8 cellular contexts compared by ENCODE assay signal in the genomic region with DNA sequence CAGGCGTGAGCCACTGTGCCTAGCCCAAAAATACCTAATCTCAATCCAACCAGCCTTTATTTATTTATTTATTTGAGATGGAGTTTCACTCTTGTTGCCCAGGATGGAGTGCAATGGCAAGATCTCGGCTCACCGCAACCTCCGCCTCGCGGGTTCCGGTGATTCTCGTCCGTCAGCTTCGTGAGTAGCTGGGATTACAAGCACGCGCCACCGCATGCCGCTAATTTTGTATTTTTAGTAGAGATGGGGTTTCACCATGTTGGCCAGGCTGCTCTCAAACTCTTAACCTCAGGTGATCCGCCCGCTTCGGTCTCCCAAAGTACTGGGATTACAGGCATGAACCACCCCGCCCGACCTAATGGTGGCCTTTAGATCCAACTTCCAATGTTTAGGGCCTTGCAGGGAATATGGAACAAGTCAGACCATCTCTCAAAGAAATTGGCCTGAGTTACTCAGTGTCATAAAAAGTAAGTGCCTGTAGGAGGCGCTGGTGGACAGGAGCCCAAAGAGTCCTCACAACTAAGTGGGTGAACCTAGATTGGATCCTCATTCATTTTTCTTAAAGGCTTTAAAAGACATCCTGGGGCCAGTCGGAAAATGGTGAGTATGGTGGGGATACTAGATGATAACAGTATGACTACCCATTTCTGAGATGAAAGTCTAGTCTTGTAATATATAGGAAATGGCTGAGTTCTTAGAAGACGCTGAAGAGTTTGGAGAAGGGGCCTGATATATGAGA. TPM values are rescaled to one million over a fixed set of nuclear protein-coding genes. Genes with fewer than 3 reads are reported as not detected.
DNase-seq lines count a peak whose midpoint lies in the region; ATAC-seq and TF ChIP-seq lines count a peak whose summit lies in the region.

No MANE protein-coding gene starts in this region.

- H3K27me3 Mint-ChIP-seq in HFFc6 (ENCODE audit: insufficient read depth): peaks cover 32% of the 10 kb centered on the region
- peaks cover 12% of the 10 kb centered on the region for H3K27me3 Mint-ChIP-seq in chondrocyte (ENCODE audit: low read depth)
- no peaks in the 10 kb centered on the region for H3K27me3 Mint-ChIP-seq in natural killer cell treated with Interleukin-12 subunit alpha and Interleukin-12 subunit beta and Interleukin-15 and Interleukin-18, amount 100 ng/mL, for 72 hours

- H3K36me3 Mint-ChIP-seq in HFFc6 (ENCODE audit: low read depth): no peaks in the 10 kb centered on the region
- no peaks in the 10 kb centered on the region for H3K36me3 Mint-ChIP-seq in chondrocyte (ENCODE audit: low read depth)
- no peaks in the 10 kb centered on the region for H3K36me3 Mint-ChIP-seq in natural killer cell treated with Interleukin-12 subunit alpha and Interleukin-12 subunit beta and Interleukin-15 and Interleukin-18, amount 100 ng/mL, for 72 hours

- H3F3A ChIP-seq in DOHH2 (ENCODE audit: control insufficient read depth, insufficient read depth) (no peaks in the 10 kb centered on the region), SU-DHL-6 (ENCODE audit: insufficient read depth) (peaks cover 5% of the 10 kb centered on the region; the same call in 1 of the 2 replicates)

- H3K4me1 Mint-ChIP-seq in HFFc6 (ENCODE audit: low read depth) (peaks cover 6% of the 10 kb centered on the region; the same call in 1 of the 2 replicates), chondrocyte (ENCODE audit: low read depth) (no peaks in the 10 kb centered on the region)
- H3K4me1 Mint-ChIP-seq in natural killer cell treated with Interleukin-12 subunit alpha and Interleukin-12 subunit beta and Interleukin-15 and Interleukin-18, amount 100 ng/mL, for 72 hours (ENCODE audit: low read depth in 2 of 2): peaks cover 13 to 17% of the 10 kb centered on the region in 2 donors

- H3K4me3 ChIP-seq in DOHH2 (ENCODE audit: low read length): no peak overlapping the region
- no peak overlapping the region for H3K4me3 ChIP-seq in SU-DHL-6 (ENCODE audit: insufficient read depth, low read length, poor library complexity, severe bottlenecking)
- H3K4me3 ChIP-seq in aorta (ENCODE audit: low read length in 2 of 2): no peak overlapping the region

- no peak overlapping the region for H3K9ac ChIP-seq in SU-DHL-6 (ENCODE audit: low read length)

- ATAC-seq in natural killer cell treated with Interleukin-12 subunit alpha and Interleukin-12 subunit beta and Interleukin-15 and Interleukin-18, amount 100 ng/mL, for 72 hours: peak; percentile 40 to 64
- no peak for ATAC-seq in GM21737 (IDR thresholded peaks at IDR 0.05; ENCODE audit: unreplicated experiment)
- ATAC-seq in aorta (ENCODE audit: low FRiP score): no peak

- H2AFZ ChIP-seq in SU-DHL-6 (ENCODE audit: low read depth, low read length, severe bottlenecking): no peak overlapping the region

- H4K20me1 ChIP-seq in DOHH2 (ENCODE audit: control insufficient read depth, insufficient read depth, low read depth, low read length) (no peaks in the 10 kb centered on the region), SU-DHL-6 (ENCODE audit: low read depth, low read length) (no peaks in the 10 kb centered on the region)

- no peaks in the 10 kb centered on the region for H3K36me3 ChIP-seq in DOHH2 (ENCODE audit: control insufficient read depth, low read length)
- H3K36me3 ChIP-seq in SU-DHL-6 (ENCODE audit: low read length): no peaks in the 10 kb centered on the region
- no peaks in the 10 kb centered on the region for H3K36me3 ChIP-seq in aorta (ENCODE audit: control insufficient read depth in 1 of 2, insufficient read depth in 2 of 2, low read length in 1 of 2)

- H3K4me1 ChIP-seq in DOHH2 (ENCODE audit: control insufficient read depth, low read length): peaks cover 22% of the 10 kb centered on the region
- no peaks in the 10 kb centered on the region for H3K4me1 ChIP-seq in aorta (ENCODE audit: control insufficient read depth in 1 of 2, insufficient read depth in 2 of 2, low read length in 2 of 2)

- peaks cover 3% of the 10 kb centered on the region; the same call in 1 of the 2 replicates for H3K27me3 ChIP-seq in DOHH2 (ENCODE audit: control insufficient read depth, low read length)
- H3K27me3 ChIP-seq in SU-DHL-6 (ENCODE audit: low read length): no peaks in the 10 kb centered on the region
- H3K27me3 ChIP-seq in aorta (ENCODE audit: control insufficient read depth in 1 of 2, insufficient read depth in 2 of 2, low read length in 1 of 2): no peaks in the 10 kb centered on the region

- peak; percentile 80 for TF ChIP-seq CTCF in DOHH2 (IDR thresholded peaks at IDR 0.05; ENCODE audit: low read depth, low read length, poor library complexity, severe bottlenecking)
- TF ChIP-seq CTCF in HFFc6 (IDR thresholded peaks at IDR 0.05): peak; percentile 77
- TF ChIP-seq CTCF in SU-DHL-6 (IDR thresholded peaks at IDR 0.05; ENCODE audit: insufficient read depth, low read length, poor library complexity, severe bottlenecking): peak; percentile 75
- TF ChIP-seq CTCF in chondrocyte (IDR thresholded peaks at IDR 0.05): peak; percentile 68

- intact Hi-C loops in aorta (cut with DNase I): no loop called here

- H3K27ac Mint-ChIP-seq in HFFc6 (no peak overlapping the region), chondrocyte (ENCODE audit: unreplicated experiment) (no peak overlapping the region)
- H3K27ac Mint-ChIP-seq in natural killer cell treated with Interleukin-12 subunit alpha and Interleukin-12 subunit beta and Interleukin-15 and Interleukin-18, amount 100 ng/mL, for 72 hours: peak overlapping the region; percentile 87 to 92

- H3K79me2 ChIP-seq in DOHH2 (ENCODE audit: control insufficient read depth, low read length) (no peaks in the 10 kb centered on the region), SU-DHL-6 (ENCODE audit: insufficient read depth, low read length) (no peaks in the 10 kb centered on the region)

- H3K4me3 Mint-ChIP-seq in HFFc6 (no peak overlapping the region), chondrocyte (ENCODE audit: unreplicated experiment) (no peak overlapping the region)
- peak overlapping the region; percentile 65 for H3K4me3 Mint-ChIP-seq in natural killer cell treated with Interleukin-12 subunit alpha and Interleukin-12 subunit beta and Interleukin-15 and Interleukin-18, amount 100 ng/mL, for 72 hours

- DNase-seq in HFFc6: peak; percentile 20
- DNase-seq in chondrocyte (ENCODE audit: low spot score): no peak
- no peak for DNase-seq in natural killer cell treated with Interleukin-12 subunit alpha and Interleukin-12 subunit beta and Interleukin-15 and Interleukin-18, amount 100 ng/mL, for 72 hours (ENCODE audit: low spot score)
- no peak for DNase-seq in DMS153 (lab: John Stamatoyannopoulos, UW)
- no peak for DNase-seq in aorta

- H3K9me3 ChIP-seq in DOHH2 (ENCODE audit: control insufficient read depth, insufficient read depth, low read length): no peaks in the 10 kb centered on the region
- H3K9me3 ChIP-seq in SU-DHL-6 (ENCODE audit: insufficient read depth, low read length): no peaks in the 10 kb centered on the region
- H3K9me3 ChIP-seq in aorta (ENCODE audit: control insufficient read depth, low read length): no peaks in the 10 kb centered on the region

- H3K9me2 ChIP-seq in DOHH2 (replicated peaks; ENCODE audit: control insufficient read depth, low read length): no peaks in the 10 kb centered on the region
- no peaks in the 10 kb centered on the region for H3K9me2 ChIP-seq in SU-DHL-6 (replicated peaks; ENCODE audit: insufficient read depth, low read length)

- H3K9me3 Mint-ChIP-seq in HFFc6 (no peaks in the 10 kb centered on the region), chondrocyte (ENCODE audit: low read depth) (no peaks in the 10 kb centered on the region)
- H3K9me3 Mint-ChIP-seq in natural killer cell treated with Interleukin-12 subunit alpha and Interleukin-12 subunit beta and Interleukin-15 and Interleukin-18, amount 100 ng/mL, for 72 hours: no peaks in the 10 kb centered on the region

- H3K27ac ChIP-seq in DOHH2 (ENCODE audit: low read depth, low read length): no peak overlapping the region
- H3K27ac ChIP-seq in SU-DHL-6 (ENCODE audit: low read depth, low read length): no peak overlapping the region
- no peak overlapping the region for H3K27ac ChIP-seq in aorta (ENCODE audit: low read depth in 1 of 2, low read length in 2 of 2)

- H3K4me2 ChIP-seq in DOHH2 (ENCODE audit: low read length) (no peak overlapping the region), SU-DHL-6 (ENCODE audit: low read depth, low read length, poor library complexity, severe bottlenecking) (no peak overlapping the region)

- WGBS in aorta, 2 donors: 87% methylated on average over 22 of the region's 22 CpGs

RNA-seq across cellular contexts. Expression of a gene that starts 4.6 kb away (rescaled TPM):
- not detected for total RNA-seq in HFFc6 (2021; fragmentation: NEBNext Ultra II Directional; extraction: Animal tissue kit (Norgen Biotek cat#: 25700))
- total RNA-seq in chondrocyte (not detected in 3 replicates), aorta (not detected)
- total RNA-seq in natural killer cell treated with Interleukin-12 subunit alpha and Interleukin-12 subunit beta and Interleukin-15 and Interleukin-18, amount 100 ng/mL, for 72 hours: under 1 TPM in 1 of 2 donors, not detected in 1; 0.22 TPM
- polyA plus RNA-seq in aorta: not detected

RNA-seq across cellular contexts. Expression of a gene that starts 17.9 kb away (rescaled TPM):
- 10 to 100 TPM in 2 of 6 experiments, 1 to 10 TPM in 4; 7.6 to 10.2 (median 9.5) TPM for total RNA-seq in HFFc6 (2021; fragmentation: NEBNext Ultra II Directional; extraction: Animal tissue kit (Norgen Biotek cat#: 25700))
- total RNA-seq in chondrocyte: 12.9 to 13.7 TPM (median 13.2 TPM) in 3 replicates
- not detected for total RNA-seq in natural killer cell treated with Interleukin-12 subunit alpha and Interleukin-12 subunit beta and Interleukin-15 and Interleukin-18, amount 100 ng/mL, for 72 hours
- total RNA-seq in aorta: 10 to 100 TPM in 1 of 2 donors, 1 to 10 TPM in 1; 7.1 to 10.0 TPM
- 10 to 100 TPM in 1 of 2 donors, 1 to 10 TPM in 1; 8.9 to 36.6 TPM for polyA plus RNA-seq in aorta

RNA-seq across cellular contexts. Expression of a gene that starts 29.0 kb away (rescaled TPM):
- total RNA-seq in HFFc6 (2021; fragmentation: NEBNext Ultra II Directional; extraction: Animal tissue kit (Norgen Biotek cat#: 25700)): 1 to 10 TPM in 5 of 6 experiments, under 1 TPM in 1; 1.00 to 2.3 (median 1.7) TPM
- 7.3 to 21.0 TPM (median 17.8 TPM) in 3 replicates for total RNA-seq in chondrocyte
- 1,000 to 10,000 TPM in 1 of 2 donors, 100 to 1,000 TPM in 1; 678 to 1,235 TPM for total RNA-seq in natural killer cell treated with Interleukin-12 subunit alpha and Interleukin-12 subunit beta and Interleukin-15 and Interleukin-18, amount 100 ng/mL, for 72 hours
- total RNA-seq in aorta: 10 to 100 TPM; 30.2 to 71.6 TPM
- 100 to 1,000 TPM in 1 of 2 donors, 10 to 100 TPM in 1; 18.2 to 137 TPM for polyA plus RNA-seq in aorta

RNA-seq across cellular contexts. Expression of a gene that starts 40.4 kb away (rescaled TPM):
- total RNA-seq in HFFc6 (2021; fragmentation: NEBNext Ultra II Directional; extraction: Animal tissue kit (Norgen Biotek cat#: 25700)): 1 to 10 TPM; 5.9 to 7.3 (median 6.9) TPM
- total RNA-seq in chondrocyte (10.6 to 13.0 TPM (median 10.8 TPM) in 3 replicates), aorta (1 to 10 TPM; 8.0 to 8.6 TPM)
- 10 to 100 TPM in 1 of 2 donors, 1 to 10 TPM in 1; 8.5 to 11.6 TPM for total RNA-seq in natural killer cell treated with Interleukin-12 subunit alpha and Interleukin-12 subunit beta and Interleukin-15 and Interleukin-18, amount 100 ng/mL, for 72 hours
- 1 to 10 TPM; 2.3 to 5.6 TPM for polyA plus RNA-seq in aorta

RNA-seq across cellular contexts. Expression of a gene that starts 48.1 kb away (rescaled TPM):
- under 1 TPM in 3 of 6 experiments, not detected in 3; 0.05 to 0.17 (median 0.07) TPM for total RNA-seq in HFFc6 (2021; fragmentation: NEBNext Ultra II Directional; extraction: Animal tissue kit (Norgen Biotek cat#: 25700))
- total RNA-seq in chondrocyte (0.34 TPM in 1 of 3 replicates, not detected in the others), aorta (10 to 100 TPM in 1 of 2 donors, 1 to 10 TPM in 1; 3.2 to 11.4 TPM)
- total RNA-seq in natural killer cell treated with Interleukin-12 subunit alpha and Interleukin-12 subunit beta and Interleukin-15 and Interleukin-18, amount 100 ng/mL, for 72 hours: 10 to 100 TPM; 54.3 to 66.6 TPM
- under 1 TPM; 0.36 to 0.75 TPM for polyA plus RNA-seq in aorta

Comparison
In these comparisons a context has a peak if more than half of its experiments do, and no peak if none do; other contexts are left out.
1. H3K27ac Mint-ChIP-seq: peak in natural killer cell treated with Interleukin-12 subunit alpha and Interleukin-12 subunit beta and Interleukin-15 and Interleukin-18, amount 100 ng/mL, for 72 hours (2 of 2); none in HFFc6 (single experiment) and chondrocyte (single experiment).
2. ATAC-seq: peak in natural killer cell treated with Interleukin-12 subunit alpha and Interleukin-12 subunit beta and Interleukin-15 and Interleukin-18, amount 100 ng/mL, for 72 hours (2 of 2); none in GM21737 (single experiment) and aorta (single experiment).
3. RNA of a gene that starts 17.9 kb away (total RNA-seq): 12.9 to 13.7 TPM in chondrocyte, 7.1 to 10.0 TPM in aorta and 7.6 to 10.2 TPM in HFFc6; not detected in natural killer cell treated with Interleukin-12 subunit alpha and Interleukin-12 subunit beta and Interleukin-15 and Interleukin-18, amount 100 ng/mL, for 72 hours; every median in the first group is over 4 times any median in the second.
4. RNA of a gene that starts 29.0 kb away (total RNA-seq): 678 to 1,235 TPM in natural killer cell treated with Interleukin-12 subunit alpha and Interleukin-12 subunit beta and Interleukin-15 and Interleukin-18, amount 100 ng/mL, for 72 hours; 30.2 to 71.6 TPM in aorta, 7.3 to 21.0 TPM in chondrocyte and 1.00 to 2.3 TPM in HFFc6; every median in the first group is over 4 times any median in the second.
5. Peak in every context shown above with its lines, with median percentiles within 50 percentile points of each other: CTCF ChIP-seq.